Comparison of ENCODE assay signal across 8 cellular contexts in the genomic region with DNA sequence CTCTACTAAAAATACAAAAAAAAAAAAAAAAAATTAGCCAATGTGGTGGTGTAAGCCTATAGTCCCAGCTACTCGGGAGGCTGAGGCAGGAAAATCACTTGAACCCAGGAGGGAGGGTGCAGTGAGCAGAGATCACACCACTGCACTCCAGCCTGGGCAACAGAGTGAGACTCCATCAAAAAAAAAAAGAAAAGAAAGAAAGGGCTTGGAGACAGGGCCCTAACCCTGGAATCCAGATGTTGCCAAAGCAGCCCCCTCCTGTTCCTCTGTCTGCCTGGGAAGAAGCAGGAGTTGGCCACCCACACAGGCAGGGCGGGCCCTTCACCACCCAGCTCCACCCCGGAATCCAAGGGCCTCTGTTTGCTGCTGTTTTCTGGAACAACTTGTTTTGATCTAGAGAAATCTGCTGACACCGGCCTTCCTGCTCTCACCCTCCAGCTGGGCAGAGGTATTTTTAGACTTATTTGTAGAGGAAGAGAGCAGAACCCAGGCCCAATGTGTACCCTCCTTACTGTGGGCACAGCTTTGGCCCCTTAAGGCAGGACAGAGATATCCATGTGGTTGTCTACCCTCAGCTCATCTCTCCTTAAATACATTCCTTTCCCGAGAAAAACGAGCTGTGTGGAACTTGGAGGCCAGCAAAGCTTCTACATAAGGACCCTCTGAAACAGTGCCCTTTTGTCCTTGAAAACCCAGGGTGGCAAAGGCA. TPM values are rescaled to one million over a fixed set of nuclear protein-coding genes. Genes with fewer than 3 reads are reported as not detected.
DNase-seq lines count a peak whose midpoint lies in the region; ATAC-seq and TF ChIP-seq lines count a peak whose summit lies in the region.

No MANE protein-coding gene starts in this region.

- no peak for ATAC-seq in GM19324 (IDR thresholded peaks at IDR 0.05; ENCODE audit: low FRiP score, unreplicated experiment)

- TF ChIP-seq CTCF in 22Rv1 (IDR thresholded peaks at IDR 0.05): no peak
- TF ChIP-seq CTCF in GM12875 (IDR thresholded peaks at IDR 0.05; ENCODE audit: borderline replicate concordance, insufficient read depth, low read depth, low read length): no peak

- H3K27ac ChIP-seq in 22Rv1 (peak overlapping the region; percentile 100), epithelial cell of prostate (peak overlapping the region; percentile 100)

- peak; percentile 70 for DNase-seq in NCI-H510A (lab: John Stamatoyannopoulos, UW)
- DNase-seq in activated CD8-positive, alpha-beta memory T cell treated with anti-CD3 and anti-CD28 coated beads, Interleukin-2, amount 50 U/mL, for 48 hours: peak; percentile 83
- DNase-seq in epithelial cell of prostate (ENCODE audit: low read depth, low spot score): peak; percentile 82
- DNase-seq in mucosa of gallbladder (ENCODE audit: low spot score): peak; percentile 93
- DNase-seq in superior temporal gyrus (ENCODE audit: extremely low spot score): peak; percentile 92

- peak overlapping the region; percentile 44 for H3K4me3 ChIP-seq in GM12875 (ENCODE audit: low read depth, low read length)

RNA-seq across cellular contexts. Expression of a gene that starts 2.7 kb away (rescaled TPM):
- 1,012 TPM for total RNA-seq in mucosa of gallbladder

RNA-seq across cellular contexts. Expression of a gene that starts 33.5 kb away (rescaled TPM):
- total RNA-seq in mucosa of gallbladder: 40.8 TPM

RNA-seq across cellular contexts. Expression of a gene that starts 37.5 kb away (rescaled TPM):
- 7.1 TPM for total RNA-seq in mucosa of gallbladder
